9 cellular contexts compared by ENCODE assay signal in genomic region chr16:80948886-80949502, GRCh38. TPM values are rescaled to one million over a fixed set of nuclear protein-coding genes. Genes with fewer than 3 reads are reported as not detected.
DNase-seq lines count a peak whose midpoint lies in the region; ATAC-seq, FAIRE-seq and TF ChIP-seq lines count a peak whose summit lies in the region.
"Had no signal": no experiment of that assay in that cellular context is flagged by ENCODE, and none has a peak within 500 bp of the region (broad histone marks: within the 10 kb centered on the region; RNA-seq: fewer than 3 reads in every experiment).

No MANE protein-coding gene starts in this region.

- no peaks in the 10 kb centered on the region for H4K20me1 ChIP-seq in MM.1S (ENCODE audit: insufficient read depth, low read length)
- no peaks in the 10 kb centered on the region for H4K20me1 ChIP-seq in keratinocyte (ENCODE audit: control insufficient read depth, extremely low read depth, insufficient read depth, low read length)

- H3K4me2 ChIP-seq in MM.1S (ENCODE audit: low read depth, low read length) (no peak overlapping the region), keratinocyte (ENCODE audit: control insufficient read depth, extremely low read depth, insufficient read depth, low read depth, low read length) (no peak overlapping the region)

- H3K27me3 Mint-ChIP-seq in activated naive CD8-positive, alpha-beta T cell treated with anti-CD3 and anti-CD28 coated beads, Interleukin-2, amount 10 ng/mL, durations not matched to agents 7 days and 5 days: no peaks in the 10 kb centered on the region
- H3K27me3 Mint-ChIP-seq in activated naive CD8-positive, alpha-beta T cell treated with anti-CD3 and anti-CD28 coated beads for 36 hours: peaks cover 3% of the 10 kb centered on the region
- H3K27me3 Mint-ChIP-seq: dendritic cell treated with granulocyte-macrophage colony-stimulating factor and Interleukin-4, amounts not matched to agents 40 ng/mL and 50 ng/mL, for 4 days had no signal

- POLR2A ChIA-PET in activated naive CD8-positive, alpha-beta T cell treated with anti-CD3 and anti-CD28 coated beads, Interleukin-2, amount 10 ng/mL, durations not matched to agents 7 days and 5 days (lab: Charles Lee): no interaction called here

- H3K4me3 Mint-ChIP-seq in activated naive CD8-positive, alpha-beta T cell treated with anti-CD3 and anti-CD28 coated beads, Interleukin-2, amount 10 ng/mL, durations not matched to agents 7 days and 5 days: no peak overlapping the region
- no peak overlapping the region for H3K4me3 Mint-ChIP-seq in activated naive CD8-positive, alpha-beta T cell treated with anti-CD3 and anti-CD28 coated beads for 36 hours
- H3K4me3 Mint-ChIP-seq: dendritic cell treated with granulocyte-macrophage colony-stimulating factor and Interleukin-4, amounts not matched to agents 40 ng/mL and 50 ng/mL, for 4 days had no signal

- H3K9me3 ChIP-seq in MM.1S (replicated peaks; ENCODE audit: insufficient read depth, low read length): no peaks in the 10 kb centered on the region
- no peaks in the 10 kb centered on the region for H3K9me3 ChIP-seq in adrenal gland (replicated peaks in 1 of 3)
- no peaks in the 10 kb centered on the region for H3K9me3 ChIP-seq in keratinocyte (ENCODE audit: control insufficient read depth, low read depth, low read length)

- H3K27ac Mint-ChIP-seq in activated naive CD8-positive, alpha-beta T cell treated with anti-CD3 and anti-CD28 coated beads, Interleukin-2, amount 10 ng/mL, durations not matched to agents 7 days and 5 days: no peak overlapping the region
- no peak overlapping the region for H3K27ac Mint-ChIP-seq in activated naive CD8-positive, alpha-beta T cell treated with anti-CD3 and anti-CD28 coated beads for 36 hours
- H3K27ac Mint-ChIP-seq: dendritic cell treated with granulocyte-macrophage colony-stimulating factor and Interleukin-4, amounts not matched to agents 40 ng/mL and 50 ng/mL, for 4 days had no signal

- no peaks in the 10 kb centered on the region for H3K9me3 Mint-ChIP-seq in activated naive CD8-positive, alpha-beta T cell treated with anti-CD3 and anti-CD28 coated beads, Interleukin-2, amount 10 ng/mL, durations not matched to agents 7 days and 5 days
- no peaks in the 10 kb centered on the region for H3K9me3 Mint-ChIP-seq in activated naive CD8-positive, alpha-beta T cell treated with anti-CD3 and anti-CD28 coated beads for 36 hours
- H3K9me3 Mint-ChIP-seq: dendritic cell treated with granulocyte-macrophage colony-stimulating factor and Interleukin-4, amounts not matched to agents 40 ng/mL and 50 ng/mL, for 4 days had no signal

- no peak overlapping the region for H2AFZ ChIP-seq in MM.1S (ENCODE audit: low read length)
- H2AFZ ChIP-seq in keratinocyte (ENCODE audit: control insufficient read depth, low read length): no peak overlapping the region

- H3K79me2 ChIP-seq in MM.1S (ENCODE audit: low read length) (no peaks in the 10 kb centered on the region), keratinocyte (ENCODE audit: control insufficient read depth, insufficient read depth, low read length) (no peaks in the 10 kb centered on the region)

- dilution Hi-C loops in keratinocyte (cut with MboI; ENCODE audit: extremely low pct_ligation_motif_present, low sequenced_read_pairs): no loop called here

- H3K4me3 ChIP-seq in MM.1S (ENCODE audit: low read length) (no peak overlapping the region), adrenal gland (no peak overlapping the region), keratinocyte (ENCODE audit: control insufficient read depth in 2 of 3, extremely low read depth in 1 of 3, insufficient read depth in 2 of 3, low read depth in 1 of 3, low read length in 3 of 3) (no peak overlapping the region)

- no peak overlapping the region for H3K27ac ChIP-seq in MM.1S (ENCODE audit: low read length)
- H3K27ac ChIP-seq in adrenal gland: no peak overlapping the region
- no peak overlapping the region for H3K27ac ChIP-seq in keratinocyte (ENCODE audit: control insufficient read depth, insufficient read depth, low read length)
- no peak overlapping the region for H3K27ac ChIP-seq in substantia nigra (ENCODE audit: low read depth, low read length, poor library complexity, severe bottlenecking)

- H3K4me1 ChIP-seq in MM.1S (ENCODE audit: low read length): no peaks in the 10 kb centered on the region
- H3K4me1 ChIP-seq in adrenal gland (replicated peaks in 1 of 2): no peaks in the 10 kb centered on the region
- H3K4me1 ChIP-seq in keratinocyte (ENCODE audit: control insufficient read depth, extremely low read depth, insufficient read depth, low read length): no peaks in the 10 kb centered on the region

- H3K36me3 Mint-ChIP-seq in activated naive CD8-positive, alpha-beta T cell treated with anti-CD3 and anti-CD28 coated beads, Interleukin-2, amount 10 ng/mL, durations not matched to agents 7 days and 5 days: no peaks in the 10 kb centered on the region
- no peaks in the 10 kb centered on the region for H3K36me3 Mint-ChIP-seq in activated naive CD8-positive, alpha-beta T cell treated with anti-CD3 and anti-CD28 coated beads for 36 hours

- H3K4me1 Mint-ChIP-seq in activated naive CD8-positive, alpha-beta T cell treated with anti-CD3 and anti-CD28 coated beads, Interleukin-2, amount 10 ng/mL, durations not matched to agents 7 days and 5 days: no peaks in the 10 kb centered on the region
- no peaks in the 10 kb centered on the region for H3K4me1 Mint-ChIP-seq in activated naive CD8-positive, alpha-beta T cell treated with anti-CD3 and anti-CD28 coated beads for 36 hours

- WGBS in adrenal gland, 4 donors: 30 to 67% (median 49%) methylated on average over 1 to 7 of the region's 7 CpGs

- no peak for DNase-seq in activated naive CD8-positive, alpha-beta T cell treated with anti-CD3 and anti-CD28 coated beads, Interleukin-2, amount 10 ng/mL, durations not matched to agents 7 days and 5 days
- DNase-seq in activated naive CD8-positive, alpha-beta T cell treated with anti-CD3 and anti-CD28 coated beads for 36 hours: no peak
- DNase-seq in MM.1S: no peak
- peak in 6 of 7 donors; percentile 58 to 84 (median 69) for DNase-seq in adrenal gland
- DNase-seq in keratinocyte (ENCODE audit: low read depth, low spot score): peak; percentile 17
- DNase-seq in substantia nigra (lab: John Stamatoyannopoulos, UW): peak in 36 of 49 donors; percentile 4 to 79 (median 35)
- DNase-seq in NCI-H2081 (lab: John Stamatoyannopoulos, UW): no peak

- no peaks in the 10 kb centered on the region for H3F3A ChIP-seq in MM.1S (ENCODE audit: insufficient read depth, low read length)

- H3K36me3 ChIP-seq in MM.1S (replicated peaks; ENCODE audit: insufficient read depth, low read length) (no peaks in the 10 kb centered on the region), adrenal gland (replicated peaks in 1 of 2) (no peaks in the 10 kb centered on the region), keratinocyte (ENCODE audit: control insufficient read depth in 2 of 2, extremely low read depth in 1 of 2, insufficient read depth in 2 of 2, low read length in 2 of 2) (no peaks in the 10 kb centered on the region)

- H3K9ac ChIP-seq in MM.1S (ENCODE audit: low read length): no peak overlapping the region
- no peak overlapping the region for H3K9ac ChIP-seq in keratinocyte (ENCODE audit: control insufficient read depth, extremely low read depth, insufficient read depth, low read length)

- H3K27me3 ChIP-seq in MM.1S (replicated peaks; ENCODE audit: insufficient read depth, low read length): no peaks in the 10 kb centered on the region
- no peaks in the 10 kb centered on the region for H3K27me3 ChIP-seq in adrenal gland
- no peaks in the 10 kb centered on the region for H3K27me3 ChIP-seq in keratinocyte (ENCODE audit: control insufficient read depth, extremely low read depth, insufficient read depth, low read length)

- peak; percentile 42 for ATAC-seq in activated naive CD8-positive, alpha-beta T cell treated with anti-CD3 and anti-CD28 coated beads, Interleukin-2, amount 10 ng/mL, durations not matched to agents 7 days and 5 days (ENCODE audit: low read depth)
- no peak for ATAC-seq in GM21528 (IDR thresholded peaks at IDR 0.05; ENCODE audit: low FRiP score, unreplicated experiment)

- TF ChIP-seq POLR2A in adrenal gland (IDR thresholded peaks at IDR 0.05): no peak

- TF ChIP-seq CTCF in MM.1S (IDR thresholded peaks at IDR 0.05; ENCODE audit: low read length) (peak; percentile 19), adrenal gland (IDR thresholded peaks at IDR 0.05) (peak; percentile 39 to 69 (median 58)), keratinocyte (optimal IDR thresholded peaks at IDR 0.05 in 1 of 3, IDR thresholded peaks at IDR 0.05 in 1 of 3, conservative IDR thresholded peaks at IDR 0.05 in 1 of 3; ENCODE audit: extremely low read depth in 1 of 3, insufficient read depth in 2 of 3, low read length in 3 of 3) (peak; percentile 73 to 90 (median 77))

- H3K9me1 ChIP-seq in keratinocyte (ENCODE audit: control insufficient read depth, extremely low read depth, insufficient read depth, low read length): no peaks in the 10 kb centered on the region

- H3K9me2 ChIP-seq in MM.1S (replicated peaks; ENCODE audit: insufficient read depth, low read length): no peaks in the 10 kb centered on the region

- intact Hi-C loops in adrenal gland (cut with DNase I): no loop called here

- FAIRE-seq in keratinocyte (lab: Jason Lieb, UNC): peak; percentile 29

RNA-seq across cellular contexts. Expression of gene CMC2, which starts 57.7 kb away (rescaled TPM):
- total RNA-seq in activated naive CD8-positive, alpha-beta T cell treated with anti-CD3 and anti-CD28 coated beads, Interleukin-2, amount 10 ng/mL, durations not matched to agents 7 days and 5 days: 10 to 100 TPM; 72.3 to 73.0 TPM
- 100 to 1,000 TPM; 126 to 131 TPM for total RNA-seq in activated naive CD8-positive, alpha-beta T cell treated with anti-CD3 and anti-CD28 coated beads for 36 hours
- total RNA-seq in adrenal gland: 100 to 1,000 TPM in 1 of 8 donors, 10 to 100 TPM in 7; 36.1 to 170 (median 57.1) TPM
- polyA plus RNA-seq in adrenal gland (10 to 100 TPM; 51.8 to 77.7 (median 71.8) TPM), keratinocyte (82.4 to 92.2 TPM (median 91.8 TPM) in 3 replicates)
- 101 TPM for polyA plus RNA-seq in keratinocyte (2011; ENCODE audit: low read depth)
- 80.9 and 85.1 TPM in 2 replicates for polyA plus RNA-seq in keratinocyte (2011; cell fraction: cytosol; rRNA removed)
- 30.8 and 32.9 TPM in 2 replicates for polyA plus RNA-seq in keratinocyte (2011; cell fraction: nucleus; rRNA removed)
- polyA plus RNA-seq in keratinocyte (2012; ENCODE audit: low replicate concordance): 93.6 and 97.8 TPM in 2 replicates
- polyA minus RNA-seq in keratinocyte: 12.5 to 29.6 TPM (median 17.9 TPM) in 3 replicates
- polyA minus RNA-seq in keratinocyte (2011; cell fraction: cytosol; rRNA and poly(A)+ RNA removed): 24.2 TPM
- 15.8 and 23.4 TPM in 2 replicates for polyA minus RNA-seq in keratinocyte (2011; cell fraction: nucleus; rRNA and poly(A)+ RNA removed)

RNA-seq across cellular contexts. Expression of gene CENPN, which starts 58.0 kb away (rescaled TPM):
- total RNA-seq in activated naive CD8-positive, alpha-beta T cell treated with anti-CD3 and anti-CD28 coated beads, Interleukin-2, amount 10 ng/mL, durations not matched to agents 7 days and 5 days: 10 to 100 TPM; 39.4 to 47.0 TPM
- total RNA-seq in activated naive CD8-positive, alpha-beta T cell treated with anti-CD3 and anti-CD28 coated beads for 36 hours: 10 to 100 TPM; 62.5 to 70.3 TPM
- total RNA-seq in adrenal gland: 10 to 100 TPM in 2 of 8 donors, 1 to 10 TPM in 6; 2.2 to 12.0 (median 7.1) TPM
- polyA plus RNA-seq in adrenal gland (10 to 100 TPM in 1 of 3 donors, 1 to 10 TPM in 2; 2.1 to 10.7 (median 3.0) TPM), keratinocyte (9.3 to 40.9 TPM (median 29.2 TPM) in 3 replicates)
- polyA plus RNA-seq in keratinocyte (2011; ENCODE audit: low read depth): 2.0 TPM
- 11.7 and 30.3 TPM in 2 replicates for polyA plus RNA-seq in keratinocyte (2011; cell fraction: cytosol; rRNA removed)
- polyA plus RNA-seq in keratinocyte (2011; cell fraction: nucleus; rRNA removed): 7.5 and 8.1 TPM in 2 replicates
- polyA plus RNA-seq in keratinocyte (2012; ENCODE audit: low replicate concordance): 8.4 and 31.7 TPM in 2 replicates
- polyA minus RNA-seq in keratinocyte: 8.6 to 18.6 TPM (median 14.8 TPM) in 3 replicates
- 12.3 TPM for polyA minus RNA-seq in keratinocyte (2011; cell fraction: cytosol; rRNA and poly(A)+ RNA removed)
- polyA minus RNA-seq in keratinocyte (2011; cell fraction: nucleus; rRNA and poly(A)+ RNA removed): 7.1 and 8.8 TPM in 2 replicates

Comparison
In these comparisons a context has a peak if more than half of its experiments do, and no peak if none do; other contexts are left out.
1. DNase-seq: peak in adrenal gland (6 of 7), keratinocyte (single experiment) and substantia nigra (36 of 49); none in activated naive CD8-positive, alpha-beta T cell treated with anti-CD3 and anti-CD28 coated beads, Interleukin-2, amount 10 ng/mL, durations not matched to agents 7 days and 5 days (single experiment), activated naive CD8-positive, alpha-beta T cell treated with anti-CD3 and anti-CD28 coated beads for 36 hours (single experiment), MM.1S (single experiment) and NCI-H2081 (0 of 2).
2. CTCF ChIP-seq: peak in every context shown above with its lines; median percentile 77 in keratinocyte; 58 in adrenal gland; 19 in MM.1S.